9 cellular contexts compared by ENCODE assay signal in the genomic region with DNA sequence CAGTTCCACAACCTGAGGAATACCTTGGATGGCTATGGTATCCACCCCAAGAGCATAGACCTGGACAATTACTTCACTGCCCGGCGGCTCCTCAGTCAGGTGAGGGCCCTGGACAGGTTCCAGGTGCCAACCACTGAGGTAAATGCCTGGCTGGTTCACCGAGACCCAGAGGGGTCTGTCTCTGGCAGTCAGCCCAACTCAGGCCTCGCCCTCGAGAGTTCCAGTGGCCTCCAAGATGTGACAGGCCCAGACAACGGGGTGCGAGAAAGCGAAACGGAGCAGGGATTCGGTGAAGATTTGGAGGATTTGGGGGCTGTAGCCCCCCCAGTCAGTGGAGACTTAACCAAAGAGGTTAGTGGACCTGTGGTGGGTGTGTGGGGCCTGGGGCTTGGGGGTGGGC. TPM values are rescaled to one million over a fixed set of nuclear protein-coding genes. Genes with fewer than 3 reads are reported as not detected.
DNase-seq lines count a peak whose midpoint lies in the region; ATAC-seq and TF ChIP-seq lines count a peak whose summit lies in the region.
"Had no signal": no experiment of that assay in that cellular context is flagged by ENCODE, and none has a peak within 500 bp of the region (broad histone marks: within the 10 kb centered on the region; RNA-seq: fewer than 3 reads in every experiment).

No MANE protein-coding gene starts in this region.

- no peak overlapping the region for H3K4me3 ChIP-seq in CD8-positive, alpha-beta T cell (ENCODE audit: low read depth, low read length)
- H3K4me3 ChIP-seq in SJCRH30 (no peak overlapping the region), esophagus muscularis mucosa (peak overlapping the region; percentile 71 to 85 (median 84)), prostate gland (peak overlapping the region in 1 of 2 donors; percentile 9)

- TF ChIP-seq CTCF in CD8-positive, alpha-beta T cell (IDR thresholded peaks at IDR 0.05), result no peak
- no peak for TF ChIP-seq CTCF in esophagus muscularis mucosa (IDR thresholded peaks at IDR 0.05)
- no peak for TF ChIP-seq CTCF in prostate gland (IDR thresholded peaks at IDR 0.05)

- CTCF ChIA-PET in CD8-positive, alpha-beta T cell (lab: Charles Lee), result interaction anchor here (0.8 to 3.8 kb wide), 3 partner anchors 15 to 29 kb away, joined by 4 to 20 read pairs (median 6); no protein-coding TSS in a partner anchor

- no peak overlapping the region for H3K27ac ChIP-seq in CD8-positive, alpha-beta T cell (ENCODE audit: low read depth, low read length)
- H3K27ac ChIP-seq in SJCRH30, result peak overlapping the region; percentile 95; the same call in 1 of the 2 replicates
- peak overlapping the region; percentile 97 to 98 (median 98) for H3K27ac ChIP-seq in esophagus muscularis mucosa (replicated peaks in 1 of 4)
- H3K27ac ChIP-seq in prostate gland, result peak overlapping the region; percentile 95 to 98

- no peak for ATAC-seq in CD8-positive, alpha-beta T cell
- no peak for ATAC-seq in HG02938 (IDR thresholded peaks at IDR 0.05; ENCODE audit: unreplicated experiment)
- ATAC-seq: naive thymus-derived CD8-positive, alpha-beta T cell had no signal

- no peaks in the 10 kb centered on the region for H3K27me3 ChIP-seq in CD8-positive, alpha-beta T cell (ENCODE audit: insufficient read depth, low read length)
- H3K27me3 ChIP-seq in SJCRH30 (no peaks in the 10 kb centered on the region), esophagus muscularis mucosa (no peaks in the 10 kb centered on the region), prostate gland (replicated peaks; ENCODE audit: insufficient read depth) (no peaks in the 10 kb centered on the region)

- H3K4me1 ChIP-seq in CD8-positive, alpha-beta T cell (ENCODE audit: insufficient read depth, low read length), result peaks cover 45% of the 10 kb centered on the region
- peaks cover 54% of the 10 kb centered on the region for H3K4me1 ChIP-seq in SJCRH30
- peaks cover 75 to 83% (median 82%) of the 10 kb centered on the region in 4 donors for H3K4me1 ChIP-seq in esophagus muscularis mucosa
- H3K4me1 ChIP-seq in prostate gland (replicated peaks), result peaks cover 52% of the 10 kb centered on the region

- no peaks in the 10 kb centered on the region for H3K27me3 Mint-ChIP-seq in CD8-positive, alpha-beta T cell (ENCODE audit: low read depth)
- H3K27me3 Mint-ChIP-seq: naive thymus-derived CD8-positive, alpha-beta T cell had no signal

- H3K36me3 Mint-ChIP-seq in CD8-positive, alpha-beta T cell, result peaks cover 59% of the 10 kb centered on the region

- POLR2A ChIA-PET in CD8-positive, alpha-beta T cell (lab: Charles Lee), result no interaction called here

- peaks cover 71% of the 10 kb centered on the region for H3K4me1 Mint-ChIP-seq in CD8-positive, alpha-beta T cell (ENCODE audit: low read depth)

- H3K9me3 Mint-ChIP-seq in CD8-positive, alpha-beta T cell, result no peaks in the 10 kb centered on the region
- H3K9me3 Mint-ChIP-seq: naive thymus-derived CD8-positive, alpha-beta T cell had no signal

- WGBS in esophagus muscularis mucosa, result 81% methylated on average over 8 of the region's 10 CpGs
- 47% methylated on average over 10 of the region's 10 CpGs for WGBS in prostate gland

- peaks cover 28% of the 10 kb centered on the region for H3K36me3 ChIP-seq in CD8-positive, alpha-beta T cell (ENCODE audit: insufficient read depth, low read length)
- H3K36me3 ChIP-seq in SJCRH30 (peaks cover 18% of the 10 kb centered on the region), esophagus muscularis mucosa (peaks cover 7 to 37% (median 19%) of the 10 kb centered on the region in 4 donors), prostate gland (peaks cover 0 to 2% of the 10 kb centered on the region in 2 donors)

- no peaks in the 10 kb centered on the region for H3K9me3 ChIP-seq in CD8-positive, alpha-beta T cell (ENCODE audit: low read length)
- H3K9me3 ChIP-seq in SJCRH30 (replicated peaks) (no peaks in the 10 kb centered on the region), esophagus muscularis mucosa (no peaks in the 10 kb centered on the region), prostate gland (no peaks in the 10 kb centered on the region)

- TF ChIP-seq POLR2A in esophagus muscularis mucosa (IDR thresholded peaks at IDR 0.05; ENCODE audit: low read depth) (no peak), prostate gland (IDR thresholded peaks at IDR 0.05) (no peak)

- no peak overlapping the region for H3K4me3 Mint-ChIP-seq in CD8-positive, alpha-beta T cell

- intact Hi-C loops in CD8-positive, alpha-beta T cell (cut with DNase I, micrococcal nuclease), result no loop called here
- intact Hi-C loops in esophagus muscularis mucosa (cut with DNase I) (no loop called here), prostate gland (cut with DNase I) (no loop called here)

- no peak for TF ChIP-seq EP300 in esophagus muscularis mucosa (IDR thresholded peaks at IDR 0.05)

- peak overlapping the region; percentile 70 for H3K27ac Mint-ChIP-seq in CD8-positive, alpha-beta T cell

- DNase-seq in CD8-positive, alpha-beta T cell, result no peak
- no peak for DNase-seq in SJCRH30
- DNase-seq in esophagus muscularis mucosa (ENCODE audit: extremely low spot score), result no peak
- DNase-seq in prostate gland (ENCODE audit: low spot score), result no peak
- no peak for DNase-seq in ureter (ENCODE audit: low spot score)
- no peak for DNase-seq in NCI-H1694 (lab: John Stamatoyannopoulos, UW)
- DNase-seq in SHP77 (lab: John Stamatoyannopoulos, UW), result no peak
- DNase-seq: naive thymus-derived CD8-positive, alpha-beta T cell had no signal

RNA-seq across cellular contexts. Expression of a gene that starts 3.1 kb away (rescaled TPM):
- total RNA-seq in CD8-positive, alpha-beta T cell, result 10 to 100 TPM; 29.5 to 32.5 TPM
- total RNA-seq in SJCRH30 (2014; rRNA removed; shearing (Covaris generic)), result 75.1 and 78.1 TPM in 2 replicates
- total RNA-seq in esophagus muscularis mucosa (100 to 1,000 TPM; 164 to 281 (median 264) TPM), prostate gland (100 to 1,000 TPM in 1 of 2 donors, 10 to 100 TPM in 1; 87.8 to 244 TPM), ureter (143 TPM)

RNA-seq across cellular contexts. Expression of a gene that starts 13.7 kb away (rescaled TPM):
- total RNA-seq in CD8-positive, alpha-beta T cell, result under 1 TPM; 0.57 to 0.92 TPM
- total RNA-seq in SJCRH30 (2014; rRNA removed; shearing (Covaris generic)), result 0.32 TPM in 1 of 2 replicates, not detected in the other
- 10 to 100 TPM; 58.1 to 73.9 (median 64.1) TPM for total RNA-seq in esophagus muscularis mucosa
- total RNA-seq in prostate gland, result 10 to 100 TPM; 18.1 to 18.5 TPM
- total RNA-seq in ureter, result 29.1 TPM

RNA-seq across cellular contexts. Expression of a gene that starts 50.0 kb away (rescaled TPM):
- total RNA-seq in CD8-positive, alpha-beta T cell, result 1 to 10 TPM; 5.4 to 6.6 TPM
- total RNA-seq in SJCRH30 (2014; rRNA removed; shearing (Covaris generic)), result 148 and 149 TPM in 2 replicates
- total RNA-seq in esophagus muscularis mucosa (10 to 100 TPM; 32.1 to 59.5 (median 39.7) TPM), prostate gland (10 to 100 TPM; 35.0 to 43.7 TPM), ureter (29.3 TPM)

RNA-seq across cellular contexts. Expression of a gene that starts 56.3 kb away (rescaled TPM):
- total RNA-seq in CD8-positive, alpha-beta T cell, result 10 to 100 TPM; 15.3 to 16.3 TPM
- 15.3 and 16.1 TPM in 2 replicates for total RNA-seq in SJCRH30 (2014; rRNA removed; shearing (Covaris generic))
- total RNA-seq in esophagus muscularis mucosa (10 to 100 TPM; 16.1 to 22.0 (median 20.3) TPM), prostate gland (10 to 100 TPM; 15.2 to 16.0 TPM), ureter (24.3 TPM)

Comparison
In these comparisons a context has a peak if more than half of its experiments do, and no peak if none do; other contexts are left out.
1. H3K4me3 ChIP-seq: peak in esophagus muscularis mucosa (4 of 4); none in CD8-positive, alpha-beta T cell (single experiment) and SJCRH30 (single experiment).
2. RNA of a gene that starts 13.7 kb away (total RNA-seq): 58.1 to 73.9 TPM in esophagus muscularis mucosa, 29.1 TPM in ureter (single experiment) and 18.1 to 18.5 TPM in prostate gland; 0.57 to 0.92 TPM in CD8-positive, alpha-beta T cell and 0.32 TPM in SJCRH30; every median in the first group is over 4 times any median in the second.